17 cellular contexts compared by ENCODE assay signal in genomic region chr10:125694874-125695273, GRCh38. TPM values are rescaled to one million over a fixed set of nuclear protein-coding genes. Genes with fewer than 3 reads are reported as not detected.
DNase-seq lines count a peak whose midpoint lies in the region; ATAC-seq, FAIRE-seq and TF ChIP-seq lines count a peak whose summit lies in the region.
"Had no signal": no experiment of that assay in that cellular context is flagged by ENCODE, and none has a peak within 500 bp of the region (broad histone marks: within the 10 kb centered on the region; RNA-seq: fewer than 3 reads in every experiment).

No MANE protein-coding gene starts in this region.

- no peak for TF ChIP-seq EP300 in tibial nerve (IDR thresholded peaks at IDR 0.05)

- no peak overlapping the region for H3K4me3 Mint-ChIP-seq in mesothelial cell of epicardium
- H3K4me3 Mint-ChIP-seq: CD8-positive, alpha-beta memory T cell; endodermal cell; immature natural killer cell had no signal

- no peak for TF ChIP-seq POLR2A in tibial nerve (IDR thresholded peaks at IDR 0.05)

- H3K27ac ChIP-seq in PC-9 (0 out of 2 replicates have a peak overlapping the region, but pooled peaks have one; percentile 24), tibial nerve (no peak overlapping the region)
- H3K27ac ChIP-seq: right lobe of liver had no signal

- H3K9me3 ChIP-seq in PC-9 (ENCODE audit: insufficient read depth, low read depth) (no peaks in the 10 kb centered on the region), tibial nerve (no peaks in the 10 kb centered on the region)
- H3K9me3 ChIP-seq: right lobe of liver had no signal

- H3K36me3 Mint-ChIP-seq in mesothelial cell of epicardium: no peaks in the 10 kb centered on the region
- H3K36me3 Mint-ChIP-seq: CD8-positive, alpha-beta memory T cell; immature natural killer cell had no signal

- CTCF ChIA-PET in PC-9 (lab: Charles Lee): no interaction called here

- H3K4me1 ChIP-seq in PC-9 (replicated peaks; ENCODE audit: insufficient read depth) (peaks cover 13% of the 10 kb centered on the region), tibial nerve (peaks cover 0 to 6% (median 0%) of the 10 kb centered on the region in 4 donors)
- H3K4me1 ChIP-seq: right lobe of liver had no signal

- 53 to 55% methylated on average over 2 of the region's 2 CpGs for WGBS in tibial nerve, 2 donors

- no peaks in the 10 kb centered on the region for H4K20me1 ChIP-seq in PC-9 (ENCODE audit: insufficient read depth)

- no peak overlapping the region for H2AFZ ChIP-seq in PC-9

- ATAC-seq in left colon: no peak

- TF ChIP-seq CTCF in PC-9 (conservative IDR thresholded peaks at IDR 0.05) (no peak), mesothelial cell of epicardium (IDR thresholded peaks at IDR 0.05; ENCODE audit: unreplicated experiment) (no peak), tibial nerve (IDR thresholded peaks at IDR 0.05) (no peak)

- BruUV-seq in PC-9 (replicated peaks; lab: Mats Ljungman, UMichigan): no TSS peak

- H3K4me1 Mint-ChIP-seq in mesothelial cell of epicardium: peaks cover 38% of the 10 kb centered on the region
- H3K4me1 Mint-ChIP-seq: endodermal cell had no signal

- DNase-seq in Daoy (ENCODE audit: low read depth) (peak; percentile 65), PC-9 (peak; percentile 40 to 84), mesothelial cell of epicardium (ENCODE audit: low spot score in 2 of 2, unreplicated experiment in 2 of 2) (no peak), DMS79 treated with DMSO at 0.1 percent for 48 hours (lab: John Stamatoyannopoulos, UW) (no peak), tibial nerve (ENCODE audit: low spot score in 2 of 2) (no peak), left colon (no peak)
- no peak for DNase-seq in activated effector memory CD4-positive, alpha-beta T cell treated with Interleukin-2 at 50 U/mL for 16 hours
- DNase-seq: activated CD8-positive, alpha-beta memory T cell treated with anti-CD3 and anti-CD28 coated beads, Interleukin-2, amount 50 U/mL, for 48 hours; CD8-positive, alpha-beta memory T cell; endodermal cell; immature natural killer cell; NCI-H1105 treated with DMSO at 0.1 percent for 48 hours; NCI-H526; right lobe of liver had no signal

- no peaks in the 10 kb centered on the region for H3F3A ChIP-seq in PC-9 (ENCODE audit: insufficient read depth, low read depth)

- FAIRE-seq in endometrium (lab: Jason Lieb, UNC): peak; percentile 71

- H3K36me3 ChIP-seq in PC-9 (ENCODE audit: low read depth): no peaks in the 10 kb centered on the region
- H3K36me3 ChIP-seq in tibial nerve: no peaks in the 10 kb centered on the region
- H3K36me3 ChIP-seq: right lobe of liver had no signal

- H3K79me2 ChIP-seq in PC-9 (ENCODE audit: low read depth): no peaks in the 10 kb centered on the region

- H3K27me3 Mint-ChIP-seq in mesothelial cell of epicardium (ENCODE audit: low read depth): peaks cover 4% of the 10 kb centered on the region

- H3K27ac Mint-ChIP-seq in mesothelial cell of epicardium: peak overlapping the region; percentile 76
- H3K27ac Mint-ChIP-seq: CD8-positive, alpha-beta memory T cell; endodermal cell; immature natural killer cell had no signal

- H3K4me3 ChIP-seq in PC-9: no peak overlapping the region
- H3K4me3 ChIP-seq in tibial nerve: no peak overlapping the region
- H3K4me3 ChIP-seq: right lobe of liver had no signal

- H3K9me3 Mint-ChIP-seq in mesothelial cell of epicardium: no peaks in the 10 kb centered on the region
- H3K9me3 Mint-ChIP-seq: CD8-positive, alpha-beta memory T cell; endodermal cell; immature natural killer cell had no signal

- H3K4me2 ChIP-seq in PC-9: peak overlapping the region; percentile 27; the same call in 1 of the 2 replicates

- no peaks in the 10 kb centered on the region for H3K9me2 ChIP-seq in PC-9 (ENCODE audit: insufficient read depth)

- H3K27me3 ChIP-seq in PC-9 (ENCODE audit: insufficient read depth, low read depth) (no peaks in the 10 kb centered on the region), tibial nerve (peaks cover 0 to 3% of the 10 kb centered on the region in 2 donors)
- H3K27me3 ChIP-seq: right lobe of liver had no signal

- intact Hi-C loops in PC-9 (cut with micrococcal nuclease; ENCODE audit: unreplicated experiment): loop anchor here (1.0 to 5.0 kb wide), 5 partner anchors 24 to 648 kb away; partner anchors contain the start of gene EDRF1
- intact Hi-C loops in left colon (cut with DNase I, micrococcal nuclease): no loop called here

- POLR2A ChIA-PET in PC-9 (lab: Charles Lee; ENCODE audit: unreplicated experiment): interaction anchor here (0.5 to 1.2 kb wide), 3 partner anchors 32 to 649 kb away, joined by 5 to 18 read pairs (median 9); no protein-coding TSS in a partner anchor

RNA-seq across cellular contexts. Expression of gene TEX36, which starts 11.9 kb away (rescaled TPM):
- total RNA-seq in Daoy (2014; rRNA removed; shearing (Covaris generic)): not detected in 2 replicates
- total RNA-seq in PC-9 (2021) (1.1 and 1.2 TPM in 2 replicates), mesothelial cell of epicardium (not detected in 3 replicates), tibial nerve (not detected), left colon (not detected)
- total RNA-seq: CD8-positive, alpha-beta memory T cell; endodermal cell; myocyte; right lobe of liver; SK-MEL-5 had no signal

RNA-seq across cellular contexts. Expression of gene EDRF1, which starts 24.6 kb away (rescaled TPM):
- 17.7 and 19.7 TPM in 2 replicates for total RNA-seq in Daoy (2014; rRNA removed; shearing (Covaris generic))
- total RNA-seq in PC-9 (2021): 12.8 and 21.7 TPM in 2 replicates
- total RNA-seq in mesothelial cell of epicardium: 45.9 to 49.7 TPM (median 48.0 TPM) in 3 replicates
- total RNA-seq in tibial nerve: 10 to 100 TPM; 20.1 to 29.0 (median 24.3) TPM
- total RNA-seq in left colon: 10 to 100 TPM; 17.9 to 18.2 TPM

Comparison
In these comparisons a context has a peak if more than half of its experiments do, and no peak if none do; other contexts are left out.
1. DNase-seq: peak in Daoy (single experiment) and PC-9 (2 of 2); none in mesothelial cell of epicardium (0 of 2), DMS79 treated with DMSO at 0.1 percent for 48 hours (single experiment), tibial nerve (0 of 2), left colon (0 of 2) and activated effector memory CD4-positive, alpha-beta T cell treated with Interleukin-2 at 50 U/mL for 16 hours (single experiment).